ENCODE assay signal across 8 cellular contexts in the genomic region with DNA sequence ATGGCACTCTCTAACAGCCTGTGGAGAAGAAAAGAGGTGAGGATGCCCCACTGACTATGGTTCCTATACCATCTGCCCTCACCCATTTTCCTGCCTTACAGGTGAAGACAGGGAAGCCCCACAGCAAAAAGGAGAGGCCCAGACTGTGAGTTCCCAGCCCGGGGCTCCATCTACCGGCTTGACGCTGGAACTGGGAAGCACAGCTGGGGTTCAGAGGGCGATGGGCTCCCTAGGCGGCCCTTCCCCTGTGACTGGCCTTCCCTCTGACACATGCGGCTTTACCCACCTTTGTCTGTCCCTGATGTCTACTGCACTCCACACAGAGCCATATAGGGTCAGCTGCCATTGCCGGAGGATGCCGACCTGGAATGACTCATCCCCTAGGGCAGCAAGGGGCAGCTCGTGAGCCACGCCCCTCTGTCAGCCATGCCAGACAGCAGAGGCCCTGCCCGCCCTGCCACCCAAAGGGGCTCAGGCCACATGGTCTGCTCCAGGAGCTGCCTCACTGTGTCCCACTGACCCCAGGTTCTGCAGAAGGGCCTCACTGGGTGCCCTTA. TPM values are rescaled to one million over a fixed set of nuclear protein-coding genes. Genes with fewer than 3 reads are reported as not detected.
DNase-seq lines count a peak whose midpoint lies in the region; ATAC-seq, FAIRE-seq and TF ChIP-seq lines count a peak whose summit lies in the region.
"Not testable (repeated sequence)": the region's sequence is repeated elsewhere in the genome, so short reads cannot be mapped to it uniquely, and the experiment has no call there.

No MANE protein-coding gene starts in this region.

- not testable (repeated sequence) for H3K27me3 Mint-ChIP-seq in chondrocyte (ENCODE audit: low read depth); neural progenitor cell (ENCODE audit: insufficient read depth, low read depth)

- peak; percentile 11 for DNase-seq in COLO668 (lab: John Stamatoyannopoulos, UW; ENCODE audit: unreplicated experiment)
- not testable (repeated sequence) for DNase-seq in H54 (ENCODE audit: insufficient read length, low spot score); PC-3; chondrocyte (ENCODE audit: low spot score); Right ventricle myocardium superior; left lobe of liver (ENCODE audit: low spot score); neural progenitor cell (ENCODE audit: low spot score); upper lobe of right lung

- not testable (repeated sequence) for H3K4me3 ChIP-seq in PC-3 (ENCODE audit: low read length); neural progenitor cell; upper lobe of right lung

- not testable (repeated sequence) for H3K36me3 ChIP-seq in PC-3 (ENCODE audit: low read depth, low read length); neural progenitor cell
- H3K36me3 ChIP-seq in upper lobe of right lung: peaks cover 28% of the 10 kb centered on the region

- FAIRE-seq in H54 (lab: Jason Lieb, UNC): peak; percentile 88

- not testable (repeated sequence) for TF ChIP-seq CTCF in PC-3 (conservative IDR thresholded peaks at IDR 0.05; ENCODE audit: low read depth, low read length); upper lobe of right lung (IDR thresholded peaks at IDR 0.05)
- peak; percentile 47 for TF ChIP-seq CTCF in chondrocyte (IDR thresholded peaks at IDR 0.05)
- peak; percentile 10 for TF ChIP-seq CTCF in neural progenitor cell (IDR thresholded peaks at IDR 0.05)

- POLR2A ChIA-PET in PC-3 (lab: Charles Lee; ENCODE audit: unreplicated experiment): not testable (repeated sequence)

- not testable (repeated sequence) for H3K27ac ChIP-seq in PC-3 (ENCODE audit: low read length); neural progenitor cell; upper lobe of right lung

- H3K4me2 ChIP-seq in PC-3 (ENCODE audit: low read length); neural progenitor cell: not testable (repeated sequence)

- peaks cover 39% of the 10 kb centered on the region for H3K4me1 Mint-ChIP-seq in chondrocyte (ENCODE audit: low read depth)
- not testable (repeated sequence) for H3K4me1 Mint-ChIP-seq in neural progenitor cell

- CTCF ChIA-PET in PC-3 (lab: Charles Lee): not testable (repeated sequence)

- not testable (repeated sequence) for H3K9me3 Mint-ChIP-seq in chondrocyte (ENCODE audit: low read depth); neural progenitor cell

- not testable (repeated sequence) for H3K9me3 ChIP-seq in PC-3 (ENCODE audit: low read length); neural progenitor cell (ENCODE audit: low read depth); upper lobe of right lung

- not testable (repeated sequence) for H4K20me1 ChIP-seq in PC-3 (ENCODE audit: low read length); neural progenitor cell (ENCODE audit: low read depth)

- intact Hi-C loops in PC-3 (cut with micrococcal nuclease): loop anchor here (5.0 kb wide), 1 partner anchor 75 kb away; no protein-coding TSS in a partner anchor
- intact Hi-C loops in Right ventricle myocardium superior (cut with DNase I): loop anchor here (5.0 kb wide), 1 partner anchor 75 kb away; no protein-coding TSS in a partner anchor
- intact Hi-C loops in upper lobe of right lung (cut with DNase I): loop anchor here (5.0 kb wide), 1 partner anchor 75 kb away; no protein-coding TSS in a partner anchor

- H3K4me3 Mint-ChIP-seq in chondrocyte (ENCODE audit: unreplicated experiment); neural progenitor cell: not testable (repeated sequence)

- not testable (repeated sequence) for TF ChIP-seq POLR2A in H54 (IDR thresholded peaks at IDR 0.05; ENCODE audit: low read depth, low read length)

- H3F3A ChIP-seq in PC-3 (ENCODE audit: low read length, unreplicated experiment); neural progenitor cell (ENCODE audit: low read depth): not testable (repeated sequence)

- H3K4me1 ChIP-seq in PC-3 (ENCODE audit: insufficient read depth, low read length); neural progenitor cell; upper lobe of right lung: not testable (repeated sequence)

- peak overlapping the region; percentile 27 for H3K27ac Mint-ChIP-seq in chondrocyte (ENCODE audit: unreplicated experiment)
- not testable (repeated sequence) for H3K27ac Mint-ChIP-seq in neural progenitor cell

- H3K9ac ChIP-seq in PC-3 (ENCODE audit: low read length); neural progenitor cell: not testable (repeated sequence)

- ATAC-seq in PC-3 (peak; percentile 57), Right ventricle myocardium superior (ENCODE audit: poor library complexity) (peak; percentile 24), left lobe of liver (peak; percentile 10), upper lobe of right lung (peak; percentile 17)

- H3K36me3 Mint-ChIP-seq in chondrocyte (ENCODE audit: low read depth) (peaks cover 38% of the 10 kb centered on the region), neural progenitor cell (peaks cover 19% of the 10 kb centered on the region)

- H2AFZ ChIP-seq in PC-3 (ENCODE audit: low read length); neural progenitor cell (replicated peaks): not testable (repeated sequence)

- not testable (repeated sequence) for BruUV-seq in PC-3 (replicated peaks; lab: Mats Ljungman, UMichigan)

- H3K9me2 ChIP-seq in PC-3 (replicated peaks; ENCODE audit: low read length): not testable (repeated sequence)

- H3K79me2 ChIP-seq in PC-3 (ENCODE audit: low read length); neural progenitor cell (ENCODE audit: low read depth): not testable (repeated sequence)

- not testable (repeated sequence) for H3K27me3 ChIP-seq in PC-3 (ENCODE audit: low read length); neural progenitor cell; upper lobe of right lung

RNA-seq across cellular contexts. Expression of a gene that starts 7.7 kb away (rescaled TPM):
- total RNA-seq in PC-3 (2014; rRNA removed): 8.0 and 10.3 TPM in 2 replicates
- total RNA-seq in chondrocyte: 854 to 4,666 TPM (median 4,556 TPM) in 3 replicates
- 91.4 TPM for total RNA-seq in Right ventricle myocardium superior
- total RNA-seq in left lobe of liver: 67.3 TPM
- 24.5 and 34.0 TPM in 2 replicates for total RNA-seq in neural progenitor cell (ENCODE audit: low replicate concordance)
- 465 TPM for total RNA-seq in upper lobe of right lung

RNA-seq across cellular contexts. Expression of a gene that starts 25.0 kb away (rescaled TPM):
- total RNA-seq in PC-3 (2014; rRNA removed) (43.6 and 55.1 TPM in 2 replicates), chondrocyte (42.8 to 71.0 TPM (median 43.0 TPM) in 3 replicates), Right ventricle myocardium superior (22.3 TPM), left lobe of liver (26.5 TPM), neural progenitor cell (ENCODE audit: low replicate concordance) (14.2 and 36.6 TPM in 2 replicates), upper lobe of right lung (57.8 TPM)

RNA-seq across cellular contexts. Expression of a gene that starts 25.6 kb away (rescaled TPM):
- total RNA-seq in PC-3 (2014; rRNA removed) (7.4 TPM in 2 replicates), chondrocyte (21.8 to 26.1 TPM (median 24.7 TPM) in 3 replicates), Right ventricle myocardium superior (19.8 TPM), left lobe of liver (10.7 TPM), neural progenitor cell (ENCODE audit: low replicate concordance) (20.9 and 43.6 TPM in 2 replicates), upper lobe of right lung (27.1 TPM)

RNA-seq across cellular contexts. Expression of a gene that starts 28.3 kb away (rescaled TPM):
- 13.6 and 22.7 TPM in 2 replicates for total RNA-seq in PC-3 (2014; rRNA removed)
- 32.4 to 42.5 TPM (median 38.8 TPM) in 3 replicates for total RNA-seq in chondrocyte
- 19.5 TPM for total RNA-seq in Right ventricle myocardium superior
- 56.6 TPM for total RNA-seq in left lobe of liver
- total RNA-seq in neural progenitor cell (ENCODE audit: low replicate concordance): 13.3 and 20.5 TPM in 2 replicates
- total RNA-seq in upper lobe of right lung: 107 TPM
